15 cellular contexts compared by ENCODE assay signal in the genomic region with DNA sequence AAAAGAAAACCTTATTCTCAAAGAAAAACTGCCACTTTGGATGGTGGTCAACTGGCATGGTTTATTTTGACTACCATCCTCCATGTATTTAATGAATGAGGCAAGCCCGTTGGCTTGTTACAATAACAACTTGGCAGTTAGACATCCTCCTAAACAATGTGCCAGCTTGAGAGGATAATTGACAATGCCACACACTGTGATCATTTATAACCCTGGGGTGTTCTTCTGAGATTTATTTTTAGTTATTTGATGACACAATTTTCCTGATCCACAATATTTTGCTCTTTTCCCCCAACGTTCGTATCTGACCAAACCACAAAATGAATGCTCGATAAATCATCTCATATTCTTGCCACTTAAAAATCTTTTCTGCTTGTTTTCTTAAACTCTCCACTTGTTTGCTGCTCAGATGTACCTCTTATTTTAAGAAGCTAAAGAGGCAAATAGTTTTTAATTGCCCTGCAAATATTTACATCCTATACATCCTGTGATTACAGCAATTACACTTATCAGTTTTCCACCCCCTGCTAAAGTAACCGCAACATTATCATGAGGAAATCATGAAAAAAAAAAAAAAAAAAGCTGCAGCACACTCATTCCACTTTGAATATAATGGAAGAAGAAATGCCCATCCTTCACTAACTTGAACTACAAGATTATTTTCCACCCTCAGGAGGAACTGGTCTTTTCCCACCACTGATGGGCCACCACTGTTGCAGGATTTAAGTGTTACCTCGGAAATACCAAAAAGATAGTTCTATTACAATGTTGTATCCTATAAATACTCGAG.
DNase-seq lines count a peak whose midpoint lies in the region; ATAC-seq and TF ChIP-seq lines count a peak whose summit lies in the region.
"Had no signal": no experiment of that assay in that cellular context is flagged by ENCODE, and none has a peak within 500 bp of the region (broad histone marks: within the 10 kb centered on the region; RNA-seq: fewer than 3 reads in every experiment).

No MANE protein-coding gene starts in this region.

- CTCF ChIA-PET in HEK293T (lab: Yijun Ruan, JAX): interaction anchor here (0.7 to 1.5 kb wide), 3 partner anchors 8 to 78 kb away, joined by 3 to 5 read pairs (median 3); no protein-coding TSS in a partner anchor

- intact Hi-C loops in adrenal gland (cut with DNase I): no loop called here

- WGBS in adrenal gland, 4 donors: 44 to 58% (median 50%) methylated on average over 7 of the region's 7 CpGs

- H3K27ac Mint-ChIP-seq in stimulated activated effector memory CD8-positive, alpha-beta T cell treated with anti-CD3 and anti-CD28 coated beads, Interleukin-12 subunit alpha, Interleukin-12 subunit beta, amount 100 ng/mL, for 72 hours: no peak overlapping the region
- no peak overlapping the region for H3K27ac Mint-ChIP-seq in stimulated activated naive B cell treated with anti-CD40 and anti-IgM and Interleukin-4, amounts not matched to agents 10 μg/mL and 1 μg/mL and 100 μg/mL, for 72 hours
- H3K27ac Mint-ChIP-seq: IgD-negative memory B cell, memory B cell had no signal

- peaks cover 10% of the 10 kb centered on the region for H3K9me3 Mint-ChIP-seq in stimulated activated effector memory CD8-positive, alpha-beta T cell treated with anti-CD3 and anti-CD28 coated beads, Interleukin-12 subunit alpha, Interleukin-12 subunit beta, amount 100 ng/mL, for 72 hours
- no peaks in the 10 kb centered on the region for H3K9me3 Mint-ChIP-seq in stimulated activated naive B cell treated with anti-CD40 and anti-IgM and Interleukin-4, amounts not matched to agents 10 μg/mL and 1 μg/mL and 100 μg/mL, for 72 hours
- H3K9me3 Mint-ChIP-seq: IgD-negative memory B cell had no signal

- H3K4me1 ChIP-seq in adrenal gland (replicated peaks in 1 of 2): no peaks in the 10 kb centered on the region
- H3K4me1 ChIP-seq: colonic mucosa had no signal

- no peak overlapping the region for H3K27ac ChIP-seq in adrenal gland
- H3K27ac ChIP-seq: colonic mucosa had no signal

- no peaks in the 10 kb centered on the region for H3K36me3 Mint-ChIP-seq in stimulated activated effector memory CD8-positive, alpha-beta T cell treated with anti-CD3 and anti-CD28 coated beads, Interleukin-12 subunit alpha, Interleukin-12 subunit beta, amount 100 ng/mL, for 72 hours
- H3K36me3 Mint-ChIP-seq in stimulated activated naive B cell treated with anti-CD40 and anti-IgM and Interleukin-4, amounts not matched to agents 10 μg/mL and 1 μg/mL and 100 μg/mL, for 72 hours: no peaks in the 10 kb centered on the region
- H3K36me3 Mint-ChIP-seq: IgD-negative memory B cell, memory B cell had no signal

- DNase-seq in A172 (ENCODE audit: low spot score) (peak; percentile 90), HEK293T (ENCODE audit: extremely low spot score) (no peak), OCI-M1 (lab: John Stamatoyannopoulos, UW) (peak; percentile 25), globus pallidus (ENCODE audit: low spot score) (peak; percentile 90), adrenal gland (no peak), kidney tubule cell (ENCODE audit: low spot score) (no peak)
- no peak for DNase-seq in stimulated activated effector memory CD8-positive, alpha-beta T cell treated with anti-CD3 and anti-CD28 coated beads, Interleukin-12 subunit alpha, Interleukin-12 subunit beta, amount 100 ng/mL, for 72 hours (ENCODE audit: low spot score in 2 of 2)
- no peak for DNase-seq in stimulated activated naive B cell treated with anti-CD40 and anti-IgM and Interleukin-4, amounts not matched to agents 10 μg/mL and 1 μg/mL and 100 μg/mL, for 72 hours
- DNase-seq: activated CD4-positive, alpha-beta T cell treated with anti-CD3 and anti-CD28 coated beads for 4 hours; colonic mucosa; glutamatergic neuron; NCI-H446; stimulated activated CD4-positive, alpha-beta T cell treated with anti-CD3 and anti-CD28 coated beads, Interleukin-4, amount 100 ng/mL, for 1 hour had no signal

- no peak for TF ChIP-seq POLR2A in adrenal gland (IDR thresholded peaks at IDR 0.05)

- no peaks in the 10 kb centered on the region for H3K36me3 ChIP-seq in adrenal gland (replicated peaks in 1 of 2)
- H3K36me3 ChIP-seq: colonic mucosa had no signal

- POLR2A ChIA-PET in HEK293T (lab: Yijun Ruan, JAX): no interaction called here

- ATAC-seq in stimulated activated effector memory CD8-positive, alpha-beta T cell treated with anti-CD3 and anti-CD28 coated beads, Interleukin-12 subunit alpha, Interleukin-12 subunit beta, amount 100 ng/mL, for 72 hours: no peak
- no peak for ATAC-seq in stimulated activated naive B cell treated with anti-CD40 and anti-IgM and Interleukin-4, amounts not matched to agents 10 μg/mL and 1 μg/mL and 100 μg/mL, for 72 hours (replicated peaks)

- no peaks in the 10 kb centered on the region for H3K27me3 Mint-ChIP-seq in stimulated activated naive B cell treated with anti-CD40 and anti-IgM and Interleukin-4, amounts not matched to agents 10 μg/mL and 1 μg/mL and 100 μg/mL, for 72 hours
- H3K27me3 Mint-ChIP-seq: IgD-negative memory B cell, memory B cell had no signal

- H3K4me1 Mint-ChIP-seq in stimulated activated effector memory CD8-positive, alpha-beta T cell treated with anti-CD3 and anti-CD28 coated beads, Interleukin-12 subunit alpha, Interleukin-12 subunit beta, amount 100 ng/mL, for 72 hours: no peaks in the 10 kb centered on the region
- no peaks in the 10 kb centered on the region for H3K4me1 Mint-ChIP-seq in stimulated activated naive B cell treated with anti-CD40 and anti-IgM and Interleukin-4, amounts not matched to agents 10 μg/mL and 1 μg/mL and 100 μg/mL, for 72 hours
- H3K4me1 Mint-ChIP-seq: IgD-negative memory B cell, memory B cell had no signal

- no peaks in the 10 kb centered on the region for H3K9me3 ChIP-seq in adrenal gland (replicated peaks in 1 of 3)
- H3K9me3 ChIP-seq: colonic mucosa had no signal

- no peaks in the 10 kb centered on the region for H3K27me3 ChIP-seq in adrenal gland
- H3K27me3 ChIP-seq: colonic mucosa had no signal

- TF ChIP-seq CTCF in adrenal gland (IDR thresholded peaks at IDR 0.05): no peak

- H3K4me3 ChIP-seq in adrenal gland: no peak overlapping the region
- H3K4me3 ChIP-seq: colonic mucosa had no signal

- no peak overlapping the region for H3K4me3 Mint-ChIP-seq in stimulated activated effector memory CD8-positive, alpha-beta T cell treated with anti-CD3 and anti-CD28 coated beads, Interleukin-12 subunit alpha, Interleukin-12 subunit beta, amount 100 ng/mL, for 72 hours
- no peak overlapping the region for H3K4me3 Mint-ChIP-seq in stimulated activated naive B cell treated with anti-CD40 and anti-IgM and Interleukin-4, amounts not matched to agents 10 μg/mL and 1 μg/mL and 100 μg/mL, for 72 hours
- H3K4me3 Mint-ChIP-seq: IgD-negative memory B cell, memory B cell had no signal

TF ChIP-seq in HEK293T, 16 proteins besides CTCF, POLR2A, EP300 and RAD21:
- peak; percentile 32; the same call in 1 of the 2 replicates for TF ChIP-seq PKNOX1 (IDR thresholded peaks at IDR 0.05)
- TF ChIP-seq NFRKB (IDR thresholded peaks at IDR 0.05): no peak
- TF ChIP-seq ZNF384 (IDR thresholded peaks at IDR 0.05): peak; percentile 78
TF ChIP-seq in HEK293T: peak in this region for 2.

Comparison
In these comparisons a context has a peak if more than half of its experiments do, and no peak if none do; other contexts are left out.
1. DNase-seq: peak in A172 (single experiment), OCI-M1 (single experiment) and globus pallidus (single experiment); none in HEK293T (single experiment), adrenal gland (0 of 7), kidney tubule cell (single experiment), stimulated activated effector memory CD8-positive, alpha-beta T cell treated with anti-CD3 and anti-CD28 coated beads, Interleukin-12 subunit alpha, Interleukin-12 subunit beta, amount 100 ng/mL, for 72 hours (0 of 2) and stimulated activated naive B cell treated with anti-CD40 and anti-IgM and Interleukin-4, amounts not matched to agents 10 μg/mL and 1 μg/mL and 100 μg/mL, for 72 hours (single experiment).